Comparison of ENCODE assay signal across 20 cellular contexts in the genomic region with DNA sequence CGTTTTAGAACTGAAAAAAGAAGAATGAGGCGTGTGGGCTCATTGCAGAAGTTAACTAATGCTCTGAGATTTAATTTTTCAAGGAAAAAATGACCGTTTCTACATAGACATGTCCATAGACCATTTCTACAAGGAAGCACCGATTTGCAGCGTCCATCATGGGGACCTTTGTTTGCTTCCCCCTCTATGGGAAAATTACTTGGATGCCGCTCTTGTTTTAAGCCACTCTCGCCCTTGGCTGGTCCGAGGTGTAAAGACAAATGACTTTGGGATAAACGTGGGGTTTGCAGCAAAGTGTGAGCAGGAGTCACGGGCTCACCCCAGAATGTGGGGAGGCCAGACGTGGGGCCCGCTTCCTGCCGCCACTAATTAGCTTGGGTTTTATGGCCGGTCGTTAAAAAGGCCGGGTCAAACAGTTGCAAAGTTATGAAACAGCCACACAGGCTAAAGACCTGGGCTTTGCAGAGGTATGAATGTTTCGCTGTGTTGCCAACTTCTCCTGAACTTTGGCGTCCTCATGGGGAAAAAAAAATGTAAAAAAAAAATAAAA.
A peak's percentile ranks its signal among the peaks of the same experiment; 100 is the strongest.
DNase-seq lines count a peak whose midpoint lies in the region; ATAC-seq, FAIRE-seq and TF ChIP-seq lines count a peak whose summit lies in the region.
"Had no signal": no experiment of that assay in that cellular context is flagged by ENCODE, and none has a peak within 500 bp of the region (broad histone marks: within the 10 kb centered on the region; RNA-seq: fewer than 3 reads in every experiment).

No MANE protein-coding gene starts in this region.

- H3K9me3 ChIP-seq in H1 (ENCODE audit: insufficient read depth in 2 of 2, low read depth in 1 of 2, low read length in 1 of 2) (no peaks in the 10 kb centered on the region), mucosa of descending colon (peaks cover 2% of the 10 kb centered on the region)
- H3K9me3 ChIP-seq: A549, Peyer's patch had no signal

- peaks cover 18% of the 10 kb centered on the region for H3F3A ChIP-seq in GM23338 (replicated peaks; ENCODE audit: low read depth)

- no peak overlapping the region for H3K27ac ChIP-seq in GM23338 (ENCODE audit: low read depth)
- no peak overlapping the region for H3K27ac ChIP-seq in H1 (ENCODE audit: low read depth, low read length)
- H3K27ac ChIP-seq: A549, Peyer's patch, SJSA1 had no signal

- no peak overlapping the region for H3K9ac ChIP-seq in H1 (replicated peaks in 1 of 4; ENCODE audit: extremely low read depth in 1 of 4, low read depth in 3 of 4, low read length in 3 of 4)

- peaks cover 7% of the 10 kb centered on the region for H3K27me3 Mint-ChIP-seq in GM23338 (ENCODE audit: insufficient read depth, low read depth, poor library complexity)
- peaks cover 10% of the 10 kb centered on the region for H3K27me3 Mint-ChIP-seq in HFFc6 (ENCODE audit: insufficient read depth)
- H3K27me3 Mint-ChIP-seq: B cell had no signal

- H3K4me1 ChIP-seq in GM23338 (ENCODE audit: insufficient read depth), result peaks cover 5% of the 10 kb centered on the region; the same call in 1 of the 2 replicates
- H3K4me1 ChIP-seq in H1 (replicated peaks in 1 of 4; ENCODE audit: control insufficient read depth in 3 of 4, insufficient read depth in 4 of 4, low read length in 3 of 4), result peaks cover 0 to 3% (median 0%) of the 10 kb centered on the region in 4 experiments; a peak in 1 of 7 replicates
- no peaks in the 10 kb centered on the region for H3K4me1 ChIP-seq in mucosa of descending colon (ENCODE audit: low read depth)
- H3K4me1 ChIP-seq: A549, Peyer's patch, SJSA1 had no signal

- POLR2A ChIA-PET in H1 (lab: Charles Lee; ENCODE audit: partially characterized antibody), result no interaction called here

- DNase-seq in GM23338 (ENCODE audit: low spot score) (no peak), H1 (ENCODE audit: low read depth in 1 of 2, low spot score in 2 of 2) (peak in 1 of 2 experiments; percentile 40), mucosa of descending colon (no peak), sciatic nerve (ENCODE audit: low spot score) (peak; percentile 31), retina (no peak), HFFc6 (no peak)
- DNase-seq: GF-D8, HCEC 1CT, KG1, NCI-H1694, NCI-H2081, NCI-H2171 treated with DMSO at 0.1 percent for 48 hours, NCI-H524 treated with DMSO at 0.1 percent for 48 hours, NCI-H82, Peyer's patch had no signal

- FAIRE-seq in H1 (lab: Jason Lieb, UNC), result no peak
- FAIRE-seq: A549 had no signal

- no peak overlapping the region for H3K14ac ChIP-seq in H1 (ENCODE audit: insufficient read length)

- H3K18ac ChIP-seq in H1 (ENCODE audit: extremely low read depth, low read length), result no peak overlapping the region; the same call in 1 of the 2 replicates

- H4K5ac ChIP-seq in H1 (ENCODE audit: insufficient read length, low read depth, low read length), result no peak overlapping the region

- WGBS in H1 (ENCODE audit: extremely low coverage in 1 of 2, insufficient coverage in 1 of 2, insufficient read length in 1 of 2, insufficient replicate concordance in 2 of 2, low coverage in 1 of 2, low lambda C conversion rate in 2 of 2, missing lambda C conversion rate in 1 of 2), 2 experiments, result 86% methylated on average over 18 of the region's 18 CpGs; no CpG with 5 or more reads in 1 of the 2 experiments

- no peak overlapping the region for H3K23ac ChIP-seq in H1 (ENCODE audit: insufficient read length)

- H3K4me3 Mint-ChIP-seq in GM23338 (no peak overlapping the region), HFFc6 (no peak overlapping the region)
- H3K4me3 Mint-ChIP-seq: B cell, CD14-positive monocyte had no signal

- H4K91ac ChIP-seq in H1 (replicated peaks; ENCODE audit: insufficient read length, low read length), result no peak overlapping the region

- no peak overlapping the region for H2BK5ac ChIP-seq in H1 (ENCODE audit: low read depth, low read length)

- H4K20me1 ChIP-seq in GM23338 (replicated peaks; ENCODE audit: insufficient read depth) (no peaks in the 10 kb centered on the region), H1 (replicated peaks in 1 of 2; ENCODE audit: control insufficient read depth in 1 of 2, insufficient read depth in 2 of 2, low read length in 2 of 2) (no peaks in the 10 kb centered on the region)

- peaks cover 13% of the 10 kb centered on the region for H3K23me2 ChIP-seq in H1 (ENCODE audit: low read depth, low read length)

- no peak for TF ChIP-seq POLR2A in H1 (IDR thresholded peaks at IDR 0.05; ENCODE audit: control extremely low read depth in 1 of 2, low read depth in 2 of 2, low read length in 2 of 2)

- peak overlapping the region; percentile 80; the same call in 1 of the 2 replicates for H2BK12ac ChIP-seq in H1 (ENCODE audit: low read depth, low read length)

- H4K8ac ChIP-seq in H1 (ENCODE audit: extremely low read depth, insufficient read depth, low read length), result no peak overlapping the region

- H3K36me3 ChIP-seq in GM23338 (ENCODE audit: insufficient read depth) (no peaks in the 10 kb centered on the region), H1 (ENCODE audit: control insufficient read depth in 2 of 4, insufficient read depth in 4 of 4, low read length in 3 of 4) (no peaks in the 10 kb centered on the region), mucosa of descending colon (ENCODE audit: low read depth) (no peaks in the 10 kb centered on the region)
- H3K36me3 ChIP-seq: Peyer's patch, SJSA1 had no signal

- H3K4me3 ChIP-seq in GM23338 (no peak overlapping the region), H1 (ENCODE audit: extremely low read depth in 1 of 4, insufficient read depth in 2 of 4, low read depth in 3 of 4, low read length in 4 of 4) (no peak overlapping the region), mucosa of descending colon (no peak overlapping the region)
- H3K4me3 ChIP-seq: A549, Peyer's patch, SJSA1 had no signal

- H3K9me2 ChIP-seq in GM23338 (ENCODE audit: insufficient read depth), result no peaks in the 10 kb centered on the region

- H3K27ac Mint-ChIP-seq in GM23338, result no peak overlapping the region
- no peak overlapping the region for H3K27ac Mint-ChIP-seq in HFFc6
- H3K27ac Mint-ChIP-seq: B cell, CD14-positive monocyte had no signal

- H3K4me2 ChIP-seq in GM23338 (no peak overlapping the region), H1 (ENCODE audit: insufficient read depth in 1 of 2, low read depth in 2 of 2, low read length in 2 of 2) (no peak overlapping the region)
- H3K4me2 ChIP-seq: A549 had no signal

- peak overlapping the region; percentile 86; the same call in 1 of the 2 replicates for H2AK5ac ChIP-seq in H1 (ENCODE audit: low read depth, low read length)

- no peak for TF ChIP-seq EP300 in H1 (IDR thresholded peaks at IDR 0.05; ENCODE audit: borderline replicate concordance in 1 of 2, low read depth in 2 of 2, low read length in 2 of 2)

- H3K36me3 Mint-ChIP-seq in GM23338 (ENCODE audit: low read depth) (peaks cover 41% of the 10 kb centered on the region), HFFc6 (ENCODE audit: low read depth) (no peaks in the 10 kb centered on the region)
- H3K36me3 Mint-ChIP-seq: CD14-positive monocyte had no signal

- intact Hi-C loops in mucosa of descending colon (cut with DNase I, micrococcal nuclease) (no loop called here), sciatic nerve (cut with DNase I) (no loop called here)

- no peak overlapping the region for H2BK120ac ChIP-seq in H1 (replicated peaks; ENCODE audit: low read depth, low read length)

- H3K9me3 Mint-ChIP-seq in GM23338 (peaks cover 62% of the 10 kb centered on the region; the same call in 2 of the 3 replicates), HFFc6 (no peaks in the 10 kb centered on the region)

- no peak overlapping the region for H3K4ac ChIP-seq in H1 (replicated peaks; ENCODE audit: insufficient read length, low read depth, low read length)

- no peaks in the 10 kb centered on the region for H3K79me1 ChIP-seq in H1 (ENCODE audit: low read depth, low read length)

- H2BK15ac ChIP-seq in H1 (ENCODE audit: low read length), result no peak overlapping the region

- CTCF ChIA-PET in H1 (lab: Charles Lee; ENCODE audit: partially characterized antibody), result no interaction called here

- no peak for TF ChIP-seq RAD21 in H1 (IDR thresholded peaks at IDR 0.05 in 1 of 2, conservative IDR thresholded peaks at IDR 0.05 in 1 of 2; ENCODE audit: low read depth in 2 of 2, low read length in 2 of 2)

- ATAC-seq in GM23338 (no peak), mucosa of descending colon (peak; percentile 19), sciatic nerve (no peak), GM18873 (IDR thresholded peaks at IDR 0.05; ENCODE audit: low FRiP score, unreplicated experiment) (no peak)
- ATAC-seq: A549 had no signal

- no peak overlapping the region for H3K56ac ChIP-seq in H1 (replicated peaks; ENCODE audit: insufficient read length, low read depth, low read length)

- H3K4me1 Mint-ChIP-seq in GM23338, result no peaks in the 10 kb centered on the region
- peaks cover 11% of the 10 kb centered on the region for H3K4me1 Mint-ChIP-seq in HFFc6 (ENCODE audit: low read depth)
- H3K4me1 Mint-ChIP-seq: B cell, CD14-positive monocyte had no signal

- H2BK20ac ChIP-seq in H1 (ENCODE audit: low read length), result no peak overlapping the region

- no peak for TF ChIP-seq CTCF in GM23338 (conservative IDR thresholded peaks at IDR 0.05; ENCODE audit: low read depth in 2 of 2)
- TF ChIP-seq CTCF in H1 (IDR thresholded peaks at IDR 0.05; ENCODE audit: control extremely low read depth in 1 of 3, insufficient read depth in 1 of 3, low read depth in 1 of 3, low read length in 3 of 3), result no peak
- no peak for TF ChIP-seq CTCF in mucosa of descending colon (IDR thresholded peaks at IDR 0.05)
- no peak for TF ChIP-seq CTCF in HFFc6 (IDR thresholded peaks at IDR 0.05)

- H3K27me3 ChIP-seq in GM23338 (ENCODE audit: insufficient read depth) (no peaks in the 10 kb centered on the region), H1 (replicated peaks in 1 of 4; ENCODE audit: control insufficient read depth in 3 of 4, extremely low read depth in 1 of 4, insufficient read depth in 3 of 4, low read length in 3 of 4) (no peaks in the 10 kb centered on the region)
- H3K27me3 ChIP-seq: Peyer's patch, SJSA1 had no signal

- peak overlapping the region; percentile 83 for H2AFZ ChIP-seq in GM23338
- H2AFZ ChIP-seq in H1 (ENCODE audit: low read length), result no peak overlapping the region

- no peaks in the 10 kb centered on the region for H3K79me2 ChIP-seq in GM23338 (replicated peaks; ENCODE audit: insufficient read depth)
- H3K79me2 ChIP-seq in H1 (ENCODE audit: control insufficient read depth in 1 of 2, insufficient read depth in 2 of 2, low read length in 2 of 2), result no peaks in the 10 kb centered on the region

TF ChIP-seq in GM23338, 12 proteins besides CTCF, POLR2A, EP300 and RAD21 (continues in another document):
- no peak for TF ChIP-seq ZNF331 (CRISPR knock-in tag; IDR thresholded peaks at IDR 0.05; ENCODE audit: low read depth)
- TF ChIP-seq EZH2 (IDR thresholded peaks at IDR 0.05; ENCODE audit: low read depth, unreplicated experiment), result no peak

TF ChIP-seq in H1, 55 proteins besides CTCF, POLR2A, EP300 and RAD21:
- no peak for TF ChIP-seq EGR1 (IDR thresholded peaks at IDR 0.05; ENCODE audit: borderline replicate concordance, low read depth, low read length)
- no peak for TF ChIP-seq RFX5 (IDR thresholded peaks at IDR 0.05; ENCODE audit: borderline replicate concordance, low read depth, low read length)
- no peak for TF ChIP-seq CHD2 (IDR thresholded peaks at IDR 0.05; ENCODE audit: low read length)
